In genomic region chr7:1030444-1031070, GRCh38 we compare ENCODE assay signal across 1 cellular context.
TF ChIP-seq lines count a peak whose summit lies in the region.

No MANE protein-coding gene starts in this region.

TF ChIP-seq in K562, 482 proteins besides CTCF, POLR2A, EP300 and RAD21:
- TF ChIP-seq RBFOX2 (IDR thresholded peaks at IDR 0.05; ENCODE audit: low read depth, low read length) (0 out of 2 replicates have a peak, but pooled peaks have one; percentile 2), NFATC3 (IDR thresholded peaks at IDR 0.05) (no peak)
